In genomic region chr4:38177035-38177791, GRCh38 we compare ENCODE assay signal across 8 cellular contexts.
A peak's percentile ranks its signal among the peaks of the same experiment; 100 is the strongest.
DNase-seq lines count a peak whose midpoint lies in the region; ATAC-seq and TF ChIP-seq lines count a peak whose summit lies in the region.

No MANE protein-coding gene starts in this region.

- H3K4me3 Mint-ChIP-seq in activated T-helper 17 cell treated with anti-CD3 and anti-CD28 coated beads, Interleukin-2, amount 50 U/mL, for 72 hours, result peak overlapping the region; percentile 68

- H3K4me1 Mint-ChIP-seq in activated T-helper 17 cell treated with anti-CD3 and anti-CD28 coated beads, Interleukin-2, amount 50 U/mL, for 72 hours, result peaks cover 35% of the 10 kb centered on the region

- 57% methylated on average over 13 of the region's 13 CpGs for WGBS in right cardiac atrium

- H3K9me3 Mint-ChIP-seq in activated T-helper 17 cell treated with anti-CD3 and anti-CD28 coated beads, Interleukin-2, amount 50 U/mL, for 72 hours, result peaks cover 4% of the 10 kb centered on the region

- H3K9me3 ChIP-seq in right cardiac atrium (ENCODE audit: control insufficient read depth, low read length), result no peaks in the 10 kb centered on the region

- peak overlapping the region; percentile 30 for H3K27ac ChIP-seq in right cardiac atrium (ENCODE audit: low read length)

- TF ChIP-seq POLR2A in NB4 (IDR thresholded peaks at IDR 0.05; ENCODE audit: extremely low read depth, insufficient read length), result no peak

- TF ChIP-seq CTCF in NB4 (IDR thresholded peaks at IDR 0.05; ENCODE audit: low read depth, low read length), result no peak

- peaks cover 3% of the 10 kb centered on the region for H3K27me3 Mint-ChIP-seq in activated T-helper 17 cell treated with anti-CD3 and anti-CD28 coated beads, Interleukin-2, amount 50 U/mL, for 72 hours

- no peaks in the 10 kb centered on the region for H3K36me3 Mint-ChIP-seq in activated T-helper 17 cell treated with anti-CD3 and anti-CD28 coated beads, Interleukin-2, amount 50 U/mL, for 72 hours (ENCODE audit: low read depth)

- peak; percentile 69 for ATAC-seq in activated T-helper 17 cell treated with anti-CD3 and anti-CD28 coated beads, Interleukin-2, amount 50 U/mL, for 72 hours (replicated peaks)
- ATAC-seq in right cardiac atrium, result peak; percentile 48 to 72

- DNase-seq in NB4 (ENCODE audit: low read depth), result peak; percentile 77
- DNase-seq in right cardiac atrium, result peak; percentile 25 to 59 (median 50)
- peak in 2 of 3 donors; percentile 17 to 26 for DNase-seq in stimulated activated CD4-positive, alpha-beta T cell treated with anti-CD3 and anti-CD28 coated beads, TNF-alpha, amount 100 ng/mL, for 48 hours (ENCODE audit: low read depth in 3 of 3)
- no peak for DNase-seq in DMS 273 (lab: John Stamatoyannopoulos, UW; ENCODE audit: unreplicated experiment)
- DNase-seq in COLO668 (lab: John Stamatoyannopoulos, UW; ENCODE audit: unreplicated experiment), result no peak
- no peak for DNase-seq in hippocampal formation (lab: John Stamatoyannopoulos, UW)
- DNase-seq in effector CD8-positive, alpha-beta T cell (lab: John Stamatoyannopoulos, UW), result no peak

- no peaks in the 10 kb centered on the region for H3K4me1 ChIP-seq in right cardiac atrium (ENCODE audit: control insufficient read depth, insufficient read depth, low read length)

- no peaks in the 10 kb centered on the region for H3K27me3 ChIP-seq in right cardiac atrium (ENCODE audit: control insufficient read depth, insufficient read depth)

- intact Hi-C loops in right cardiac atrium (cut with DNase I), result loop anchor here in 3 of 4 donors (5.0 to 10.0 kb wide), 4 partner anchors 92 to 145 kb away; no protein-coding TSS in a partner anchor

- H3K27ac Mint-ChIP-seq in activated T-helper 17 cell treated with anti-CD3 and anti-CD28 coated beads, Interleukin-2, amount 50 U/mL, for 72 hours, result peak overlapping the region; percentile 90

- H3K4me3 ChIP-seq in NB4 (ENCODE audit: low read depth, low read length) (peak overlapping the region; percentile 18), right cardiac atrium (ENCODE audit: low read length) (no peak overlapping the region)

Comparison
In these comparisons a context has a peak if more than half of its experiments do, and no peak if none do; other contexts are left out.
1. DNase-seq: peak in NB4 (single experiment), right cardiac atrium (3 of 3) and stimulated activated CD4-positive, alpha-beta T cell treated with anti-CD3 and anti-CD28 coated beads, TNF-alpha, amount 100 ng/mL, for 48 hours (2 of 3); none in DMS 273 (single experiment), COLO668 (single experiment), hippocampal formation (0 of 2) and effector CD8-positive, alpha-beta T cell (single experiment).